10 cellular contexts compared by ENCODE assay signal in genomic region chr14:91830777-91831176, GRCh38. TPM values are rescaled to one million over a fixed set of nuclear protein-coding genes. Genes with fewer than 3 reads are reported as not detected.
DNase-seq lines count a peak whose midpoint lies in the region; ATAC-seq and TF ChIP-seq lines count a peak whose summit lies in the region.
"Had no signal": no experiment of that assay in that cellular context is flagged by ENCODE, and none has a peak within 500 bp of the region (broad histone marks: within the 10 kb centered on the region; RNA-seq: fewer than 3 reads in every experiment).

No MANE protein-coding gene starts in this region.

- no peak overlapping the region for H3K4me3 ChIP-seq in upper lobe of left lung
- H3K4me3 ChIP-seq: SJCRH30 had no signal

- H3K4me1 ChIP-seq in upper lobe of left lung = peaks cover 0 to 8% (median 3%) of the 10 kb centered on the region in 4 donors

- TF ChIP-seq EP300 in upper lobe of left lung (IDR thresholded peaks at IDR 0.05) = peak in 1 of 4 donors; percentile 82

- no peak for TF ChIP-seq POLR2A in upper lobe of left lung (IDR thresholded peaks at IDR 0.05)

- peak overlapping the region in 1 of 2 donors; percentile 61 for H3K4me3 Mint-ChIP-seq in activated T-cell treated with anti-CD3 and anti-CD28 coated beads, Interleukin-2, amount 50 U/mL, for 72 hours
- H3K4me3 Mint-ChIP-seq in activated T-helper 1 cell treated with anti-CD3 and anti-CD28 coated beads, Interleukin-12 subunit alpha, Interleukin-12 subunit beta, Interleukin-2, Interleukin-4 antibody, amounts not matched to agents 30 ng/mL and 10 ng/mL and 1 ng/mL, durations not matched to agents 14 hours and 24 hours and 36 hours = no peak overlapping the region
- no peak overlapping the region for H3K4me3 Mint-ChIP-seq in osteocyte (ENCODE audit: unreplicated experiment)

- ATAC-seq in activated T-cell treated with anti-CD3 and anti-CD28 coated beads, Interleukin-2, amount 50 U/mL, for 72 hours (replicated peaks in 1 of 2) = peak; percentile 50 to 87
- ATAC-seq in HG03108 (IDR thresholded peaks at IDR 0.05; ENCODE audit: unreplicated experiment) = peak; percentile 74
- ATAC-seq in upper lobe of left lung (ENCODE audit: low FRiP score in 2 of 2) = peak; percentile 65 to 86

- H3K9me3 ChIP-seq in upper lobe of left lung = no peaks in the 10 kb centered on the region
- H3K9me3 ChIP-seq: SJCRH30 had no signal

- intact Hi-C loops in activated T-helper 1 cell treated with anti-CD3 and anti-CD28 coated beads, Interleukin-12 subunit alpha, Interleukin-12 subunit beta, Interleukin-2, Interleukin-4 antibody, amounts not matched to agents 30 ng/mL and 10 ng/mL and 1 ng/mL, durations not matched to agents 14 hours and 24 hours and 36 hours (cut with micrococcal nuclease) = no loop called here

- no peak overlapping the region for H3K27ac Mint-ChIP-seq in activated T-cell treated with anti-CD3 and anti-CD28 coated beads, Interleukin-2, amount 50 U/mL, for 72 hours
- peak overlapping the region; percentile 30 for H3K27ac Mint-ChIP-seq in activated T-helper 1 cell treated with anti-CD3 and anti-CD28 coated beads, Interleukin-12 subunit alpha, Interleukin-12 subunit beta, Interleukin-2, Interleukin-4 antibody, amounts not matched to agents 30 ng/mL and 10 ng/mL and 1 ng/mL, durations not matched to agents 14 hours and 24 hours and 36 hours
- H3K27ac Mint-ChIP-seq in osteocyte (ENCODE audit: unreplicated experiment) = no peak overlapping the region

- no peaks in the 10 kb centered on the region for H3K27me3 ChIP-seq in upper lobe of left lung

- H3K36me3 Mint-ChIP-seq in activated T-cell treated with anti-CD3 and anti-CD28 coated beads, Interleukin-2, amount 50 U/mL, for 72 hours (ENCODE audit: insufficient read depth in 2 of 2) = peaks cover 1 to 3% of the 10 kb centered on the region in 2 donors
- H3K36me3 Mint-ChIP-seq in activated T-helper 1 cell treated with anti-CD3 and anti-CD28 coated beads, Interleukin-12 subunit alpha, Interleukin-12 subunit beta, Interleukin-2, Interleukin-4 antibody, amounts not matched to agents 30 ng/mL and 10 ng/mL and 1 ng/mL, durations not matched to agents 14 hours and 24 hours and 36 hours (ENCODE audit: low read depth) = peaks cover 33% of the 10 kb centered on the region
- H3K36me3 Mint-ChIP-seq in osteocyte (ENCODE audit: unreplicated experiment) = no peaks in the 10 kb centered on the region

- TF ChIP-seq CTCF in upper lobe of left lung (IDR thresholded peaks at IDR 0.05) = no peak
- no peak for TF ChIP-seq CTCF in osteocyte (IDR thresholded peaks at IDR 0.05)

- peak; percentile 14 to 36 for DNase-seq in activated T-cell treated with anti-CD3 and anti-CD28 coated beads, Interleukin-2, amount 50 U/mL, for 72 hours
- no peak for DNase-seq in activated T-cell treated with anti-CD3 and anti-CD28 coated beads, Interleukin-2, amount 50 U/mL, for 48 hours
- DNase-seq in activated T-helper 1 cell treated with anti-CD3 and anti-CD28 coated beads, Interleukin-12 subunit alpha, Interleukin-12 subunit beta, Interleukin-2, Interleukin-4 antibody, amounts not matched to agents 30 ng/mL and 10 ng/mL and 1 ng/mL, durations not matched to agents 14 hours and 24 hours and 36 hours (ENCODE audit: low spot score) = no peak
- DNase-seq in upper lobe of left lung (peak in 1 of 2 donors; percentile 87), osteocyte (ENCODE audit: extremely low spot score, unreplicated experiment) (no peak), cerebellum (ENCODE audit: low spot score) (no peak), Kasumi-1 (lab: John Stamatoyannopoulos, UW) (no peak)

- H3K9me3 Mint-ChIP-seq in activated T-cell treated with anti-CD3 and anti-CD28 coated beads, Interleukin-2, amount 50 U/mL, for 72 hours = peaks cover 0 to 2% of the 10 kb centered on the region in 2 donors
- no peaks in the 10 kb centered on the region for H3K9me3 Mint-ChIP-seq in activated T-helper 1 cell treated with anti-CD3 and anti-CD28 coated beads, Interleukin-12 subunit alpha, Interleukin-12 subunit beta, Interleukin-2, Interleukin-4 antibody, amounts not matched to agents 30 ng/mL and 10 ng/mL and 1 ng/mL, durations not matched to agents 14 hours and 24 hours and 36 hours
- H3K9me3 Mint-ChIP-seq in osteocyte (ENCODE audit: unreplicated experiment) = no peaks in the 10 kb centered on the region

- H3K4me1 Mint-ChIP-seq in activated T-cell treated with anti-CD3 and anti-CD28 coated beads, Interleukin-2, amount 50 U/mL, for 72 hours (ENCODE audit: low read depth) = peaks cover 48% of the 10 kb centered on the region
- peaks cover 42% of the 10 kb centered on the region for H3K4me1 Mint-ChIP-seq in activated T-helper 1 cell treated with anti-CD3 and anti-CD28 coated beads, Interleukin-12 subunit alpha, Interleukin-12 subunit beta, Interleukin-2, Interleukin-4 antibody, amounts not matched to agents 30 ng/mL and 10 ng/mL and 1 ng/mL, durations not matched to agents 14 hours and 24 hours and 36 hours (ENCODE audit: low read depth)
- no peaks in the 10 kb centered on the region for H3K4me1 Mint-ChIP-seq in osteocyte (ENCODE audit: unreplicated experiment)

- no peaks in the 10 kb centered on the region for H3K36me3 ChIP-seq in upper lobe of left lung
- H3K36me3 ChIP-seq: SJCRH30 had no signal

- peak overlapping the region in 3 of 4 donors; percentile 29 to 48 (median 41) for H3K27ac ChIP-seq in upper lobe of left lung
- H3K27ac ChIP-seq: SJCRH30 had no signal

- H3K27me3 Mint-ChIP-seq in activated T-cell treated with anti-CD3 and anti-CD28 coated beads, Interleukin-2, amount 50 U/mL, for 72 hours (ENCODE audit: low read depth) = no peaks in the 10 kb centered on the region
- no peaks in the 10 kb centered on the region for H3K27me3 Mint-ChIP-seq in activated T-helper 1 cell treated with anti-CD3 and anti-CD28 coated beads, Interleukin-12 subunit alpha, Interleukin-12 subunit beta, Interleukin-2, Interleukin-4 antibody, amounts not matched to agents 30 ng/mL and 10 ng/mL and 1 ng/mL, durations not matched to agents 14 hours and 24 hours and 36 hours (ENCODE audit: insufficient read depth)
- peaks cover 77% of the 10 kb centered on the region for H3K27me3 Mint-ChIP-seq in osteocyte (ENCODE audit: unreplicated experiment)
- H3K27me3 Mint-ChIP-seq: CD4-positive, alpha-beta memory T cell had no signal

- 39 to 47% methylated on average over 3 of the region's 3 CpGs for WGBS in upper lobe of left lung, 2 donors

RNA-seq across cellular contexts. Expression of gene TC2N, which starts 36.6 kb away (rescaled TPM):
- 10 to 100 TPM; 38.1 to 55.4 TPM for total RNA-seq in activated T-cell treated with anti-CD3 and anti-CD28 coated beads, Interleukin-2, amount 50 U/mL, for 72 hours
- total RNA-seq in activated T-helper 1 cell treated with anti-CD3 and anti-CD28 coated beads, Interleukin-12 subunit alpha, Interleukin-12 subunit beta, Interleukin-2, Interleukin-4 antibody, amounts not matched to agents 30 ng/mL and 10 ng/mL and 1 ng/mL, durations not matched to agents 14 hours and 24 hours and 36 hours = 21.5 and 27.2 TPM in 2 replicates
- total RNA-seq in upper lobe of left lung (100 to 1,000 TPM in 1 of 6 donors, 10 to 100 TPM in 5; 21.0 to 121 (median 49.6) TPM), osteocyte (0.35 and 2.1 TPM in 2 replicates), cerebellum (12.3 TPM)

Comparison
In these comparisons a context has a peak if more than half of its experiments do, and no peak if none do; other contexts are left out.
1. DNase-seq: peak in activated T-cell treated with anti-CD3 and anti-CD28 coated beads, Interleukin-2, amount 50 U/mL, for 72 hours (2 of 2); none in activated T-cell treated with anti-CD3 and anti-CD28 coated beads, Interleukin-2, amount 50 U/mL, for 48 hours (0 of 2), activated T-helper 1 cell treated with anti-CD3 and anti-CD28 coated beads, Interleukin-12 subunit alpha, Interleukin-12 subunit beta, Interleukin-2, Interleukin-4 antibody, amounts not matched to agents 30 ng/mL and 10 ng/mL and 1 ng/mL, durations not matched to agents 14 hours and 24 hours and 36 hours (single experiment), osteocyte (single experiment), cerebellum (single experiment) and Kasumi-1 (0 of 2).
2. Peak in every context shown above with its lines, with median percentiles within 50 percentile points of each other: ATAC-seq.